ENCODE assay signal across 37 cellular contexts in the genomic region with DNA sequence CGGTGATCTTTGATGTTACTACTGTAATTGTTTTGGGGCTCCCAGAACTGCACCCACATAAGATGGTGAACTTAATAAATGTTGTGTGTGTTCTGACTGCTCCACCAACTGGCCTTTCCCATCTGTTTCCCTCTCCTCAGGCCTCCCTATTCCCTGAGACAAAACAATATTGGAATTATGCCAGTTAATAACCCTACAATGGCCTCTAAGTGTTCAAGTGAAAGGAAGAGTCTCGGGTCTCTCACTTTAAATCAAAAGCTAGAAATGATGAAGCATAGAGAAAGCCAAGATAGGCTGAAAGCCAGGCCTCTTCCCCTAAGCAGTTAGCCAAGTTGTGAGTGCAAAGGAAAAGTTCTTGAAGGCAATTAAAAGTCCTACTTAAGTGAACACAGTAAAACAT. TPM values are rescaled to one million over a fixed set of nuclear protein-coding genes. Genes with fewer than 3 reads are reported as not detected.
"Had no signal": no experiment of that assay in that cellular context is flagged by ENCODE, and none has a peak within 500 bp of the region (broad histone marks: within the 10 kb centered on the region; RNA-seq: fewer than 3 reads in every experiment).

No MANE protein-coding gene starts in this region.

- H3K27ac Mint-ChIP-seq: activated B cell treated with CpG ODN at 0.5 μM for 24 hours; activated CD4-positive, alpha-beta memory T cell treated with anti-CD3 and anti-CD28 coated beads, Interleukin-2, amount 10 ng/mL, durations not matched to agents 7 days and 5 days; activated CD8-positive, alpha-beta memory T cell treated with anti-CD3 and anti-CD28 coated beads, Interleukin-2, amount 10 ng/mL, durations not matched to agents 7 days and 5 days; activated naive CD8-positive, alpha-beta T cell treated with anti-CD3 and anti-CD28 coated beads for 36 hours; activated T-helper 17 cell treated with anti-CD3 and anti-CD28 coated beads, Interleukin-2, amount 50 U/mL, for 72 hours; T-cell; T-helper 17 cell had no signal

- H3K4me3 Mint-ChIP-seq: activated B cell treated with CpG ODN at 0.5 μM for 24 hours; activated CD4-positive, alpha-beta memory T cell treated with anti-CD3 and anti-CD28 coated beads, Interleukin-2, amount 10 ng/mL, durations not matched to agents 7 days and 5 days; activated CD8-positive, alpha-beta memory T cell treated with anti-CD3 and anti-CD28 coated beads, Interleukin-2, amount 10 ng/mL, durations not matched to agents 7 days and 5 days; activated naive CD8-positive, alpha-beta T cell treated with anti-CD3 and anti-CD28 coated beads for 36 hours; activated T-helper 17 cell treated with anti-CD3 and anti-CD28 coated beads, Interleukin-2, amount 50 U/mL, for 72 hours; central memory CD8-positive, alpha-beta T cell; T-cell; T-helper 17 cell had no signal

- DNase-seq: activated B cell treated with CpG ODN at 0.5 μM for 24 hours; activated CD4-positive, alpha-beta memory T cell treated with anti-CD3 and anti-CD28 coated beads, Interleukin-2, amount 10 ng/mL, durations not matched to agents 7 days and 5 days; activated CD4-positive, alpha-beta T cell treated with anti-CD3 and anti-CD28 coated beads for 1 hour; activated CD4-positive, alpha-beta T cell treated with anti-CD3 and anti-CD28 coated beads for 48 hours; activated CD8-positive, alpha-beta memory T cell treated with anti-CD3 and anti-CD28 coated beads for 24 hours; activated CD8-positive, alpha-beta memory T cell treated with anti-CD3 and anti-CD28 coated beads, Interleukin-2, amount 10 ng/mL, durations not matched to agents 7 days and 5 days; activated CD8-positive, alpha-beta memory T cell treated with anti-CD3 and anti-CD28 coated beads, Interleukin-2, amount 50 U/mL, for 48 hours; activated effector memory CD4-positive, alpha-beta T cell treated with anti-CD3 and anti-CD28 coated beads, Interleukin-2, amount 50 U/mL, for 16 hours; activated naive CD4-positive, alpha-beta T cell; activated naive CD4-positive, alpha-beta T cell treated with anti-CD3 and anti-CD28 coated beads, Interleukin-2, amount 50 U/mL, for 16 hours; activated naive CD8-positive, alpha-beta T cell treated with anti-CD3 and anti-CD28 coated beads for 36 hours; activated T-cell treated with anti-CD3 and anti-CD28 coated beads, Interleukin-2, amount 50 U/mL, for 48 hours; amniotic stem cell; aorta; NCI-H1048; NCI-H1105 treated with DMSO at 0.1 percent for 48 hours; NCI-H1436; NCI-H1694; NCI-H1930; NCI-H510A; NCI-H526; NCI-H748 treated with DMSO at 0.1 percent for 48 hours; NK-92 treated with Interleukin-12 subunit alpha and Interleukin-12 subunit beta, amount 100 ng/mL, for 24 hours; PC-3; Peyer's patch; RPMI8226; SHP77 treated with DMSO at 0.1 percent for 48 hours; T-cell; T-helper 17 cell had no signal

- H3K9me3 Mint-ChIP-seq: activated B cell treated with CpG ODN at 0.5 μM for 24 hours; activated CD4-positive, alpha-beta memory T cell treated with anti-CD3 and anti-CD28 coated beads, Interleukin-2, amount 10 ng/mL, durations not matched to agents 7 days and 5 days; activated naive CD8-positive, alpha-beta T cell treated with anti-CD3 and anti-CD28 coated beads for 36 hours; activated T-helper 17 cell treated with anti-CD3 and anti-CD28 coated beads, Interleukin-2, amount 50 U/mL, for 72 hours; central memory CD8-positive, alpha-beta T cell; T-cell had no signal

- H3K27me3 ChIP-seq: cardiac muscle cell, Peyer's patch, SJSA1 had no signal

- H3K4me2 ChIP-seq: KMS-11 had no signal

- H3K36me3 Mint-ChIP-seq: activated CD8-positive, alpha-beta memory T cell treated with anti-CD3 and anti-CD28 coated beads, Interleukin-2, amount 10 ng/mL, durations not matched to agents 7 days and 5 days; activated naive CD8-positive, alpha-beta T cell treated with anti-CD3 and anti-CD28 coated beads for 36 hours; T-cell had no signal

- H3K27ac ChIP-seq: cardiac muscle cell, KMS-11, Peyer's patch, SJSA1, VCaP had no signal

- H3K9ac ChIP-seq: KMS-11 had no signal

- H3K4me3 ChIP-seq: cardiac muscle cell, Peyer's patch, SJSA1 had no signal

- H3K9me3 ChIP-seq: Peyer's patch, SJSA1 had no signal

- H3K4me1 Mint-ChIP-seq: activated B cell treated with CpG ODN at 0.5 μM for 24 hours; activated CD4-positive, alpha-beta memory T cell treated with anti-CD3 and anti-CD28 coated beads, Interleukin-2, amount 10 ng/mL, durations not matched to agents 7 days and 5 days; activated CD8-positive, alpha-beta memory T cell treated with anti-CD3 and anti-CD28 coated beads, Interleukin-2, amount 10 ng/mL, durations not matched to agents 7 days and 5 days; activated naive CD8-positive, alpha-beta T cell treated with anti-CD3 and anti-CD28 coated beads for 36 hours; activated T-helper 17 cell treated with anti-CD3 and anti-CD28 coated beads, Interleukin-2, amount 50 U/mL, for 72 hours; central memory CD8-positive, alpha-beta T cell; T-cell had no signal

- ATAC-seq: activated CD8-positive, alpha-beta memory T cell treated with anti-CD3 and anti-CD28 coated beads, Interleukin-2, amount 10 ng/mL, durations not matched to agents 7 days and 5 days; activated T-helper 17 cell treated with anti-CD3 and anti-CD28 coated beads, Interleukin-2, amount 50 U/mL, for 72 hours; PC-3; SK-N-SH treated with all-trans-retinoic acid at 6 μM for 48 hours; T-cell; T-helper 17 cell had no signal

- H3K27me3 Mint-ChIP-seq: activated T-helper 17 cell treated with anti-CD3 and anti-CD28 coated beads, Interleukin-2, amount 50 U/mL, for 72 hours had no signal

- H3K4me1 ChIP-seq: Peyer's patch, SJSA1 had no signal

- H3K36me3 ChIP-seq: cardiac muscle cell, Peyer's patch, SJSA1 had no signal

RNA-seq across cellular contexts. Expression of gene ACOT6, which starts 13.4 kb away (rescaled TPM):
- total RNA-seq: activated B cell treated with CpG ODN at 0.5 μM for 24 hours; activated CD4-positive, alpha-beta memory T cell treated with anti-CD3 and anti-CD28 coated beads, Interleukin-2, amount 10 ng/mL, durations not matched to agents 7 days and 5 days; activated CD8-positive, alpha-beta memory T cell treated with anti-CD3 and anti-CD28 coated beads, Interleukin-2, amount 10 ng/mL, durations not matched to agents 7 days and 5 days; activated naive CD8-positive, alpha-beta T cell treated with anti-CD3 and anti-CD28 coated beads for 36 hours; activated T-helper 17 cell treated with anti-CD3 and anti-CD28 coated beads, Interleukin-2, amount 50 U/mL, for 72 hours; aorta; LHCN-M2; PC-3; Peyer's patch; SJSA1; T-cell; T-helper 17 cell had no signal
- polyA plus RNA-seq: aorta had no signal
